ENCODE assay signal across 12 cellular contexts in the genomic region with DNA sequence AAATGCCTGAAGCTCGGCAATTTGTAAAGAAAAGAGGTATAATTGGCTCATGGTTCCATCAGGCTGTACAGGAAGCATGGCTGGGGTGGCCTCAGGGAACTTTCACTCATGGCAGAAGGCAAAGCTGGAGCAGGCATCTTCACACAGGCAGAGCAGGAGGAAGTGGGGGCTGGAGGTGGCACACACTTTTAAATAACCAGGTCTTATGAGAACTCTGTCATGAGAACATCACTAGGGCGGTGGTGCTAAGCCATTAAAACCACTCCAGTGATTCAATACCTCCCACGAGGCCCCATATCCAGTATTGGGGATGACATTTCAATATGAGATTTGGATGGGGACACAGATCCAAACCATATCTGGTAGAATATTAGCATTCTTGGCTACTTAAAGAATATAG.
"Had no signal": no experiment of that assay in that cellular context is flagged by ENCODE, and none has a peak within 500 bp of the region (broad histone marks: within the 10 kb centered on the region; RNA-seq: fewer than 3 reads in every experiment).

No MANE protein-coding gene starts in this region.

- ATAC-seq: Panc1, PC-3, SK-N-SH treated with all-trans-retinoic acid at 6 μM for 48 hours had no signal

- DNase-seq: KBM-7, MV-4-11, NCI-H1048, NCI-H2029, NCI-H2081 treated with DMSO at 0.1 percent for 48 hours, NCI-H2227 treated with DMSO at 0.1 percent for 48 hours, NCI-H524, NCI-H526 treated with DMSO at 0.1 percent for 48 hours, PC-3, SHP77 had no signal
